In the genomic region with DNA sequence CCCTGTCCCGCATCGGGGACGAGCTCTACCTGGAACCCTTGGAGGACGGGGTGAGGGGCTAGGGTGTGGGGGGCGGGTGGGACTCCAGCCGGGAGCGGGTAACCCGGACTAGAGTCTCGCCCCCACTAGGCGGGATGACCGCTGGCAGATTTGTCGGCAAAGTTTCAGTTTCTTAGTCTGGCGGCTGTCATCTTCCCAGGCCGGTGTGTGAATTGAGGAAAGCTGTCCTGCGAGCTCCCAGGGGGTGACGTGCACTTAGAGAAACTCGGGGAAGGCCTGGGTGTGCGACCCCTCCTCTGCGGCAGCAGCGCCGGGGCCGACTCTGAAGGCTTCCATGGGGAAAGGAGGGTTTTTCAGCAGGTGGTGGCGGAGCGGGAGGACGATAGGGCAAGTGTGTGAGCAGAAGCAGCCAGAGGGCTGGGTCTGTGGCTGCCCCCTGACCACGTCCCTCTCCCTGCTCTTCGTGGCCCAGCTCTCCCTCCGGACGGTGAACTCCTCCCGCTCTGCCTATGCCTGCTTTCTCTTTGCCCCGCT, we compare ENCODE assay signal across 1 cellular context.
TF ChIP-seq lines count a peak whose summit lies in the region.

No MANE protein-coding gene starts in this region.

TF ChIP-seq in HCT116, 20 proteins besides CTCF, POLR2A, EP300 and RAD21 (continued from another document):
- TF ChIP-seq, protein P1, sequence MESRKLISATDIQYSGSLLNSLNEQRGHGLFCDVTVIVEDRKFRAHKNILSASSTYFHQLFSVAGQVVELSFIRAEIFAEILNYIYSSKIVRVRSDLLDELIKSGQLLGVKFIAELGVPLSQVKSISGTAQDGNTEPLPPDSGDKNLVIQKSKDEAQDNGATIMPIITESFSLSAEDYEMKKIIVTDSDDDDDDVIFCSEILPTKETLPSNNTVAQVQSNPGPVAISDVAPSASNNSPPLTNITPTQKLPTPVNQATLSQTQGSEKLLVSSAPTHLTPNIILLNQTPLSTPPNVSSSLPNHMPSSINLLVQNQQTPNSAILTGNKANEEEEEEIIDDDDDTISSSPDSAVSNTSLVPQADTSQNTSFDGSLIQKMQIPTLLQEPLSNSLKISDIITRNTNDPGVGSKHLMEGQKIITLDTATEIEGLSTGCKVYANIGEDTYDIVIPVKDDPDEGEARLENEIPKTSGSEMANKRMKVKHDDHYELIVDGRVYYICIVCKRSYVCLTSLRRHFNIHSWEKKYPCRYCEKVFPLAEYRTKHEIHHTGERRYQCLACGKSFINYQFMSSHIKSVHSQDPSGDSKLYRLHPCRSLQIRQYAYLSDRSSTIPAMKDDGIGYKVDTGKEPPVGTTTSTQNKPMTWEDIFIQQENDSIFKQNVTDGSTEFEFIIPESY (IDR thresholded peaks at IDR 0.05; ENCODE audit: extremely low read depth, insufficient replicate concordance, low read length), result no peak
- TF ChIP-seq POLR2AphosphoS5 (IDR thresholded peaks at IDR 0.05; ENCODE audit: low read depth, low read length) (no peak), SIN3A (IDR thresholded peaks at IDR 0.05; ENCODE audit: low read depth) (no peak), CEBPB (IDR thresholded peaks at IDR 0.05; ENCODE audit: low read depth) (no peak), EZH2phosphoT487 (IDR thresholded peaks at IDR 0.05; ENCODE audit: borderline replicate concordance) (no peak), MAX (IDR thresholded peaks at IDR 0.05) (no peak)
